ENCODE assay signal across 9 cellular contexts in genomic region chr11:3000032-3000961, GRCh38. TPM values are rescaled to one million over a fixed set of nuclear protein-coding genes. Genes with fewer than 3 reads are reported as not detected.
DNase-seq lines count a peak whose midpoint lies in the region; ATAC-seq and TF ChIP-seq lines count a peak whose summit lies in the region.
"Had no signal": no experiment of that assay in that cellular context is flagged by ENCODE, and none has a peak within 500 bp of the region (broad histone marks: within the 10 kb centered on the region; RNA-seq: fewer than 3 reads in every experiment).

No MANE protein-coding gene starts in this region.

- H3K9me3 ChIP-seq in BE2C: no peaks in the 10 kb centered on the region

- H3K36me3 Mint-ChIP-seq in activated naive CD8-positive, alpha-beta T cell treated with anti-CD3 and anti-CD28 coated beads, Interleukin-2, amount 50 U/mL, for 24 hours (ENCODE audit: low read depth): peaks cover 39% of the 10 kb centered on the region

- H3K27me3 ChIP-seq in BE2C: no peaks in the 10 kb centered on the region
- no peaks in the 10 kb centered on the region for H3K27me3 ChIP-seq in dorsolateral prefrontal cortex

- H3K4me3 ChIP-seq in BE2C (ENCODE audit: low read depth, low read length) (no peak overlapping the region), dorsolateral prefrontal cortex (peak overlapping the region in 17 of 59 donors; percentile 4 to 42 (median 17))

- H3K27me3 Mint-ChIP-seq in activated naive CD8-positive, alpha-beta T cell treated with anti-CD3 and anti-CD28 coated beads, Interleukin-2, amount 50 U/mL, for 24 hours: no peaks in the 10 kb centered on the region

- H3K9me3 Mint-ChIP-seq in activated naive CD8-positive, alpha-beta T cell treated with anti-CD3 and anti-CD28 coated beads, Interleukin-2, amount 50 U/mL, for 24 hours: no peaks in the 10 kb centered on the region

- peaks cover 9% of the 10 kb centered on the region for H3K4me1 ChIP-seq in BE2C

- DNase-seq in BE2C (peak; percentile 84), NCI-H2227 (lab: John Stamatoyannopoulos, UW; ENCODE audit: unreplicated experiment) (peak; percentile 71), dorsolateral prefrontal cortex (peak; percentile 42 to 99 (median 97)), midbrain (lab: John Stamatoyannopoulos, UW) (peak; percentile 97), SW 1271 (lab: John Stamatoyannopoulos, UW) (no peak)
- DNase-seq in activated naive CD8-positive, alpha-beta T cell treated with anti-CD3 and anti-CD28 coated beads, Interleukin-2, amount 50 U/mL, for 24 hours: no peak
- DNase-seq: trophoblast cell had no signal

- ATAC-seq in HG02763 (IDR thresholded peaks at IDR 0.05; ENCODE audit: unreplicated experiment) (no peak), GM19455 (IDR thresholded peaks at IDR 0.05; ENCODE audit: unreplicated experiment) (no peak)
- no peak for ATAC-seq in activated naive CD8-positive, alpha-beta T cell treated with anti-CD3 and anti-CD28 coated beads, Interleukin-2, amount 50 U/mL, for 24 hours

- intact Hi-C loops in dorsolateral prefrontal cortex (cut with DNase I): no loop called here

- H3K4me3 Mint-ChIP-seq in activated naive CD8-positive, alpha-beta T cell treated with anti-CD3 and anti-CD28 coated beads, Interleukin-2, amount 50 U/mL, for 24 hours: no peak overlapping the region

- TF ChIP-seq CTCF in BE2C (IDR thresholded peaks at IDR 0.05; ENCODE audit: low read depth, low read length) (no peak), dorsolateral prefrontal cortex (IDR thresholded peaks at IDR 0.05 in 54 of 56, conservative IDR thresholded peaks at IDR 0.05 in 2 of 56; ENCODE audit: low read depth in 1 of 56, partially characterized antibody in 56 of 56) (peak in 13 of 56 donors; percentile 5 to 34 (median 13))

- peaks cover 7% of the 10 kb centered on the region for H3K36me3 ChIP-seq in BE2C

- no peak overlapping the region for H3K27ac Mint-ChIP-seq in activated naive CD8-positive, alpha-beta T cell treated with anti-CD3 and anti-CD28 coated beads, Interleukin-2, amount 50 U/mL, for 24 hours

- H3K27ac ChIP-seq in dorsolateral prefrontal cortex: peak overlapping the region; percentile 92 to 100 (median 99)

- no peaks in the 10 kb centered on the region for H3K4me1 Mint-ChIP-seq in activated naive CD8-positive, alpha-beta T cell treated with anti-CD3 and anti-CD28 coated beads, Interleukin-2, amount 50 U/mL, for 24 hours

RNA-seq across cellular contexts. Expression of gene NAP1L4, which starts 8.2 kb away (rescaled TPM):
- polyA plus RNA-seq in BE2C (2012; ENCODE audit: insufficient read depth, insufficient read length, low read depth): 54.2 TPM
- 100 to 1,000 TPM; 135 to 252 (median 182) TPM for total RNA-seq in dorsolateral prefrontal cortex

RNA-seq across cellular contexts. Expression of gene CARS1, which starts 56.9 kb away (rescaled TPM):
- polyA plus RNA-seq in BE2C (2012; ENCODE audit: insufficient read depth, insufficient read length, low read depth): 134 TPM
- total RNA-seq in dorsolateral prefrontal cortex: 100 to 1,000 TPM in 1 of 120 experiments, 10 to 100 TPM in 119; 40.9 to 104 (median 59.2) TPM

Comparison
In these comparisons a context has a peak if more than half of its experiments do, and no peak if none do; other contexts are left out.
1. DNase-seq: peak in BE2C (single experiment), NCI-H2227 (single experiment), dorsolateral prefrontal cortex (10 of 10) and midbrain (single experiment); none in activated naive CD8-positive, alpha-beta T cell treated with anti-CD3 and anti-CD28 coated beads, Interleukin-2, amount 50 U/mL, for 24 hours (single experiment) and SW 1271 (0 of 2).